1 cellular context compared by ENCODE assay signal in the genomic region with DNA sequence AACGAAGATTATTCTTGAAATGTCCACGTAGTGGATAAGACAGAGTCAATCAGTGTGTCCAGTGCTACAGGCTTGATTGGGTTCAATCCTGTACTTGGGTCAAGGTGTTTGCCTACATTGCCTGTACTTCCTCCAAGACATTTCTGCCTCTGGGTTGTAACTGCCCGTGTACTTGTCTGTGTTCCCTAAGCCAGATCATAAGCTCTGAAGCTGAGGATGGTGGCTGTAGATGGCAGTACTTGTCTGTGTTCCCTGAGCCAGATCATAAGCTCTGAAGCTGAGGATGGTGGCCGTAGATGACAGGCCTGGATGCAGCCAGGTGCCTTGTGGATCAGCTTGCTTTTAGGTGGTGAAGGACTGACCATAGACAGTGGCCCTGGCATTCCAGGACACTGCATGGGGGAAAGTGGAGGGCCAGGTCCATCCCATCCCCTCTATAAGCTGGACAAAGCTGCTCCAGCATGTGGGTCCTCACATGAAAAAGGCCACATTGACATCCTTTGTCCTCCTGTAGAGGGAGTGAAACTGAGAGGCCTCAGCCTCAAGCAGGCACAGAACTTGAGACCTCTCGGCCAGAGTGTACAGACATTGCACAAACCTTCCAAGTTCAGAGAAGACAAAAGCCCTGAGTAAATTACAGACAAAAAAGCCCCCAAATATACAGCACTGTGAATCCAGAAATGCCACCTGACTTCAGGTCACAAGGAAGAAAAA.
TF ChIP-seq lines count a peak whose summit lies in the region.

No MANE protein-coding gene starts in this region.

TF ChIP-seq in GM12878, 131 proteins besides CTCF, POLR2A, EP300 and RAD21:
- TF ChIP-seq MTA3 (IDR thresholded peaks at IDR 0.05; ENCODE audit: borderline replicate concordance, low read length) = 0 out of 2 replicates have a peak, but pooled peaks have one; percentile 14
- TF ChIP-seq SMAD1 (IDR thresholded peaks at IDR 0.05; ENCODE audit: low read depth, partially characterized antibody) = no peak
